22 cellular contexts compared by ENCODE assay signal in the genomic region with DNA sequence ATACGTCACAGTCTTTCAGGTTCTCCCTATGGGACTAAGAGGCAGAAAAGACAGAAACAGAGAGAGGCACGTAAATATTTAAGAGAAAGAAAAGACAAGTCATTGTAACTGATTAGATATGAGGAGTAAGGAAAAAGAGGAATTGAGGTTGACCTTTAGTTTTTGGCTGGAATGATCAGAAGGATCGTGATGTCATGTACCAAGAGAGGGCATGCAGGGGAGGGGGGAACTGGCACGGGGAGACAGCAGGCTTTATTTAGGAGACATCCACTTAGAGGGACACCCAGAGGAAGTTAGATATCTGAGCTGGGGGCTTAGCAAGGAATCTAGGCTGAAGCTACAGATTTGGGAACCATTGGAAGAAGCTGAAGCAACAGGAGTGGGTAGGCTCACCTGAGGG. TPM values are rescaled to one million over a fixed set of nuclear protein-coding genes. Genes with fewer than 3 reads are reported as not detected.
DNase-seq lines count a peak whose midpoint lies in the region; ATAC-seq, FAIRE-seq and TF ChIP-seq lines count a peak whose summit lies in the region.
"Had no signal": no experiment of that assay in that cellular context is flagged by ENCODE, and none has a peak within 500 bp of the region (broad histone marks: within the 10 kb centered on the region; RNA-seq: fewer than 3 reads in every experiment).

No MANE protein-coding gene starts in this region.

- DNase-seq in GM23338 (ENCODE audit: low spot score), result no peak
- DNase-seq in OCI-M1 (lab: John Stamatoyannopoulos, UW), result peak; percentile 22
- DNase-seq in H1 (ENCODE audit: low read depth in 1 of 2, low spot score in 2 of 2), result no peak
- DNase-seq in neural progenitor cell (ENCODE audit: low spot score), result no peak
- no peak for DNase-seq in NCI-H2227 treated with DMSO at 0.1 percent for 48 hours (lab: John Stamatoyannopoulos, UW)
- no peak for DNase-seq in activated T-cell treated with anti-CD3 and anti-CD28 coated beads, Interleukin-2, amount 50 U/mL, for 72 hours
- DNase-seq in hepatocyte (ENCODE audit: low spot score), result no peak
- DNase-seq: CD8-positive, alpha-beta T cell; COR-L47; DMS153; DMS79 treated with DMSO at 0.1 percent for 48 hours; EL had no signal

- CTCF ChIA-PET in H1 (lab: Charles Lee; ENCODE audit: partially characterized antibody), result interaction anchor here (0.7 to 2.6 kb wide), 3 partner anchors 11 to 125 kb away, joined by 3 to 9 read pairs (median 3); no protein-coding TSS in a partner anchor

- no peaks in the 10 kb centered on the region for H4K20me1 ChIP-seq in GM23338 (replicated peaks; ENCODE audit: insufficient read depth)
- no peaks in the 10 kb centered on the region for H4K20me1 ChIP-seq in H1 (replicated peaks in 1 of 2; ENCODE audit: control insufficient read depth in 1 of 2, insufficient read depth in 2 of 2, low read length in 2 of 2)
- H4K20me1 ChIP-seq in neural progenitor cell (ENCODE audit: low read depth), result no peaks in the 10 kb centered on the region
- no peaks in the 10 kb centered on the region for H4K20me1 ChIP-seq in hepatocyte (ENCODE audit: insufficient read depth, poor library complexity, severe bottlenecking)

- no peak overlapping the region for H3K27ac Mint-ChIP-seq in GM23338
- H3K27ac Mint-ChIP-seq in neural progenitor cell, result no peak overlapping the region
- H3K27ac Mint-ChIP-seq in activated T-cell treated with anti-CD3 and anti-CD28 coated beads, Interleukin-2, amount 50 U/mL, for 72 hours, result no peak overlapping the region
- H3K27ac Mint-ChIP-seq: CD14-positive monocyte; CD8-positive, alpha-beta T cell had no signal

- H3F3A ChIP-seq in GM23338 (replicated peaks; ENCODE audit: low read depth), result peaks cover 5% of the 10 kb centered on the region
- no peaks in the 10 kb centered on the region for H3F3A ChIP-seq in neural progenitor cell (ENCODE audit: low read depth)

- H3K9ac ChIP-seq in H1 (replicated peaks in 1 of 4; ENCODE audit: extremely low read depth in 1 of 4, low read depth in 3 of 4, low read length in 3 of 4), result no peak overlapping the region
- H3K9ac ChIP-seq in neural progenitor cell, result no peak overlapping the region

- H2BK12ac ChIP-seq in H1 (ENCODE audit: low read depth, low read length), result 0 out of 2 replicates have a peak overlapping the region, but pooled peaks have one; percentile 39

- no peak for FAIRE-seq in H1 (lab: Jason Lieb, UNC)
- FAIRE-seq: A549, D721Med, G401.6, GM12891, H54, HTR-8/SVneo had no signal

- H3K4me3 Mint-ChIP-seq in GM23338 (no peak overlapping the region), neural progenitor cell (no peak overlapping the region)
- H3K4me3 Mint-ChIP-seq in activated T-cell treated with anti-CD3 and anti-CD28 coated beads, Interleukin-2, amount 50 U/mL, for 72 hours, result no peak overlapping the region
- H3K4me3 Mint-ChIP-seq: CD14-positive monocyte; CD8-positive, alpha-beta T cell had no signal

- H4K5ac ChIP-seq in H1 (ENCODE audit: insufficient read length, low read depth, low read length), result no peak overlapping the region

- ATAC-seq in GM23338 (no peak), GM21390 (IDR thresholded peaks at IDR 0.05; ENCODE audit: unreplicated experiment) (no peak)
- ATAC-seq in activated T-cell treated with anti-CD3 and anti-CD28 coated beads, Interleukin-2, amount 50 U/mL, for 72 hours (replicated peaks in 1 of 2), result no peak
- ATAC-seq: A549; CD8-positive, alpha-beta T cell; HCT116 had no signal

- H2BK15ac ChIP-seq in H1 (ENCODE audit: low read length), result no peak overlapping the region

- peak overlapping the region; percentile 18 for H3K23ac ChIP-seq in H1 (ENCODE audit: insufficient read length)

- H3K4me3 ChIP-seq in GM23338 (no peak overlapping the region), H1 (ENCODE audit: extremely low read depth in 1 of 4, insufficient read depth in 2 of 4, low read depth in 3 of 4, low read length in 4 of 4) (no peak overlapping the region), neural progenitor cell (no peak overlapping the region), hepatocyte (no peak overlapping the region)
- H3K4me3 ChIP-seq: A549 had no signal

- H3K9me3 Mint-ChIP-seq in GM23338 (no peaks in the 10 kb centered on the region), neural progenitor cell (no peaks in the 10 kb centered on the region)
- no peaks in the 10 kb centered on the region for H3K9me3 Mint-ChIP-seq in activated T-cell treated with anti-CD3 and anti-CD28 coated beads, Interleukin-2, amount 50 U/mL, for 72 hours
- H3K9me3 Mint-ChIP-seq: CD14-positive monocyte; CD8-positive, alpha-beta T cell had no signal

- H2BK5ac ChIP-seq in H1 (ENCODE audit: low read depth, low read length), result no peak overlapping the region

- H3K56ac ChIP-seq in H1 (replicated peaks; ENCODE audit: insufficient read length, low read depth, low read length), result no peak overlapping the region

- peak overlapping the region; percentile 53; the same call in 1 of the 2 replicates for H2AFZ ChIP-seq in GM23338
- no peak overlapping the region for H2AFZ ChIP-seq in H1 (ENCODE audit: low read length)
- peak overlapping the region; percentile 18 for H2AFZ ChIP-seq in neural progenitor cell (replicated peaks)
- no peak overlapping the region for H2AFZ ChIP-seq in hepatocyte

- no peak for TF ChIP-seq EP300 in H1 (IDR thresholded peaks at IDR 0.05; ENCODE audit: borderline replicate concordance in 1 of 2, low read depth in 2 of 2, low read length in 2 of 2)

- peaks cover 3% of the 10 kb centered on the region for H3K27me3 Mint-ChIP-seq in GM23338 (ENCODE audit: insufficient read depth, low read depth, poor library complexity)
- peaks cover 7% of the 10 kb centered on the region for H3K27me3 Mint-ChIP-seq in neural progenitor cell (ENCODE audit: insufficient read depth, low read depth)
- H3K27me3 Mint-ChIP-seq in activated T-cell treated with anti-CD3 and anti-CD28 coated beads, Interleukin-2, amount 50 U/mL, for 72 hours (ENCODE audit: low read depth), result peaks cover 30% of the 10 kb centered on the region

- peaks cover 6% of the 10 kb centered on the region; the same call in 1 of the 2 replicates for H3K9me2 ChIP-seq in GM23338 (ENCODE audit: insufficient read depth)
- no peaks in the 10 kb centered on the region for H3K9me2 ChIP-seq in hepatocyte (replicated peaks; ENCODE audit: insufficient read depth)

- TF ChIP-seq RAD21 in H1 (IDR thresholded peaks at IDR 0.05 in 1 of 2, conservative IDR thresholded peaks at IDR 0.05 in 1 of 2; ENCODE audit: low read depth in 2 of 2, low read length in 2 of 2), result no peak

- no peak for TF ChIP-seq POLR2A in H1 (IDR thresholded peaks at IDR 0.05; ENCODE audit: control extremely low read depth in 1 of 2, low read depth in 2 of 2, low read length in 2 of 2)

- no peak overlapping the region for H2AK5ac ChIP-seq in H1 (ENCODE audit: low read depth, low read length)

- H3K4me1 Mint-ChIP-seq in GM23338 (peaks cover 9% of the 10 kb centered on the region; the same call in 2 of the 3 replicates), neural progenitor cell (no peaks in the 10 kb centered on the region)
- H3K4me1 Mint-ChIP-seq in activated T-cell treated with anti-CD3 and anti-CD28 coated beads, Interleukin-2, amount 50 U/mL, for 72 hours (ENCODE audit: low read depth), result peaks cover 11% of the 10 kb centered on the region

- H3K4me2 ChIP-seq in GM23338 (no peak overlapping the region), H1 (ENCODE audit: insufficient read depth in 1 of 2, low read depth in 2 of 2, low read length in 2 of 2) (no peak overlapping the region), neural progenitor cell (no peak overlapping the region), hepatocyte (no peak overlapping the region)
- H3K4me2 ChIP-seq: A549 had no signal

- H4K91ac ChIP-seq in H1 (replicated peaks; ENCODE audit: insufficient read length, low read length), result no peak overlapping the region

- no peaks in the 10 kb centered on the region for H3K79me1 ChIP-seq in H1 (ENCODE audit: low read depth, low read length)

- no peak overlapping the region for H3K14ac ChIP-seq in H1 (ENCODE audit: insufficient read length)

- H3K27ac ChIP-seq in GM23338 (ENCODE audit: low read depth) (no peak overlapping the region), H1 (ENCODE audit: low read depth, low read length) (no peak overlapping the region), neural progenitor cell (no peak overlapping the region), hepatocyte (no peak overlapping the region)
- H3K27ac ChIP-seq: A549 had no signal

- no peaks in the 10 kb centered on the region for H3K36me3 ChIP-seq in GM23338 (ENCODE audit: insufficient read depth)
- no peaks in the 10 kb centered on the region for H3K36me3 ChIP-seq in H1 (ENCODE audit: control insufficient read depth in 2 of 4, insufficient read depth in 4 of 4, low read length in 3 of 4)
- H3K36me3 ChIP-seq in neural progenitor cell, result no peaks in the 10 kb centered on the region
- no peaks in the 10 kb centered on the region for H3K36me3 ChIP-seq in hepatocyte (replicated peaks; ENCODE audit: insufficient read depth, low read depth)

- POLR2A ChIA-PET in H1 (lab: Charles Lee; ENCODE audit: partially characterized antibody), result interaction anchor here (1.7 kb wide), 1 partner anchor 11 kb away, joined by 6 read pairs; the partner anchor contains the start of gene EIF4EBP2

- H3K4me1 ChIP-seq in GM23338 (ENCODE audit: insufficient read depth), result no peaks in the 10 kb centered on the region
- H3K4me1 ChIP-seq in H1 (replicated peaks in 1 of 4; ENCODE audit: control insufficient read depth in 3 of 4, insufficient read depth in 4 of 4, low read length in 3 of 4), result no peaks in the 10 kb centered on the region
- no peaks in the 10 kb centered on the region for H3K4me1 ChIP-seq in neural progenitor cell
- peaks cover 2% of the 10 kb centered on the region for H3K4me1 ChIP-seq in hepatocyte (ENCODE audit: insufficient read depth)
- H3K4me1 ChIP-seq: A549 had no signal

- no peak overlapping the region for H3K18ac ChIP-seq in H1 (ENCODE audit: extremely low read depth, low read length)

- H3K79me2 ChIP-seq in GM23338 (replicated peaks; ENCODE audit: insufficient read depth) (no peaks in the 10 kb centered on the region), H1 (ENCODE audit: control insufficient read depth in 1 of 2, insufficient read depth in 2 of 2, low read length in 2 of 2) (no peaks in the 10 kb centered on the region), neural progenitor cell (ENCODE audit: low read depth) (no peaks in the 10 kb centered on the region), hepatocyte (no peaks in the 10 kb centered on the region)

- no peak overlapping the region for H2BK120ac ChIP-seq in H1 (replicated peaks; ENCODE audit: low read depth, low read length)

- no peak overlapping the region for H4K8ac ChIP-seq in H1 (ENCODE audit: extremely low read depth, insufficient read depth, low read length)

- no peaks in the 10 kb centered on the region for H3K23me2 ChIP-seq in H1 (ENCODE audit: low read depth, low read length)

- H3K4ac ChIP-seq in H1 (replicated peaks; ENCODE audit: insufficient read length, low read depth, low read length), result no peak overlapping the region

- TF ChIP-seq CTCF in GM23338 (conservative IDR thresholded peaks at IDR 0.05; ENCODE audit: low read depth in 2 of 2) (no peak), H1 (IDR thresholded peaks at IDR 0.05; ENCODE audit: control extremely low read depth in 1 of 3, insufficient read depth in 1 of 3, low read depth in 1 of 3, low read length in 3 of 3) (no peak), neural progenitor cell (IDR thresholded peaks at IDR 0.05) (no peak), hepatocyte (IDR thresholded peaks at IDR 0.05; ENCODE audit: poor library complexity) (no peak)

- 82% methylated on average over 4 of the region's 4 CpGs; no CpG with 5 or more reads in 1 of the 2 experiments for WGBS in H1 (ENCODE audit: extremely low coverage in 1 of 2, insufficient coverage in 1 of 2, insufficient read length in 1 of 2, insufficient replicate concordance in 2 of 2, low coverage in 1 of 2, low lambda C conversion rate in 2 of 2, missing lambda C conversion rate in 1 of 2), 2 experiments
- 56% methylated on average over 4 of the region's 4 CpGs for WGBS in hepatocyte (ENCODE audit: low lambda C conversion rate, missing lambda C conversion rate)

- H3K9me3 ChIP-seq in H1 (ENCODE audit: insufficient read depth in 2 of 2, low read depth in 1 of 2, low read length in 1 of 2) (no peaks in the 10 kb centered on the region), neural progenitor cell (ENCODE audit: low read depth) (no peaks in the 10 kb centered on the region), hepatocyte (ENCODE audit: low read depth) (no peaks in the 10 kb centered on the region)
- H3K9me3 ChIP-seq: A549 had no signal

- no peaks in the 10 kb centered on the region for H3K36me3 Mint-ChIP-seq in GM23338 (ENCODE audit: low read depth)
- H3K36me3 Mint-ChIP-seq in neural progenitor cell, result no peaks in the 10 kb centered on the region
- no peaks in the 10 kb centered on the region for H3K36me3 Mint-ChIP-seq in activated T-cell treated with anti-CD3 and anti-CD28 coated beads, Interleukin-2, amount 50 U/mL, for 72 hours (ENCODE audit: insufficient read depth in 2 of 2)
- H3K36me3 Mint-ChIP-seq: CD14-positive monocyte; CD8-positive, alpha-beta T cell had no signal

- H2BK20ac ChIP-seq in H1 (ENCODE audit: low read length), result no peak overlapping the region

- H3K27me3 ChIP-seq in GM23338 (ENCODE audit: insufficient read depth), result no peaks in the 10 kb centered on the region
- H3K27me3 ChIP-seq in H1 (replicated peaks in 1 of 4; ENCODE audit: control insufficient read depth in 3 of 4, extremely low read depth in 1 of 4, insufficient read depth in 3 of 4, low read length in 3 of 4), result no peaks in the 10 kb centered on the region
- H3K27me3 ChIP-seq in neural progenitor cell, result no peaks in the 10 kb centered on the region
- H3K27me3 ChIP-seq in hepatocyte, result no peaks in the 10 kb centered on the region

RNA-seq across cellular contexts. Expression of gene LRRC20, which starts 9.2 kb away (rescaled TPM):
- total RNA-seq in GM23338 (2014; rRNA removed; shearing (Covaris generic)), result 43.3 and 43.9 TPM in 2 replicates
- polyA plus RNA-seq in GM23338 (2016; fragmentation: Nextera tagmentation; extraction: Ambion mirVana) (5.9 and 7.1 TPM in 2 replicates), H1 (2011; rRNA removed) (44.5 and 60.2 TPM in 2 replicates), hepatocyte (3.0 and 4.0 TPM in 2 replicates)
- total RNA-seq in H1 (2021; fragmentation: NEBNext Ultra II Directional; extraction: Animal tissue kit (Norgen Biotek cat#: 25700)), result 25.2 and 27.1 TPM in 2 replicates
- polyA plus RNA-seq in H1 (2011; cell fraction: cytosol; rRNA removed), result 53.4 TPM
- 53.4 TPM for polyA plus RNA-seq in H1 (2011; cell fraction: nucleus; rRNA removed)
- polyA plus RNA-seq in H1 (2012, experiment 1 of 2), result 16.3 to 31.8 TPM (median 25.4 TPM) in 4 replicates
- polyA plus RNA-seq in H1 (2012, experiment 2 of 2), result 30.6 TPM
- polyA plus RNA-seq in H1 (2013, experiment 1 of 2), result 20.2 TPM
- polyA plus RNA-seq in H1 (2013, experiment 2 of 2), result 21.7 TPM
- 40.6 and 44.5 TPM in 2 replicates for polyA minus RNA-seq in H1 (2011; rRNA and poly(A)+ RNA removed)
- polyA minus RNA-seq in H1 (2011; cell fraction: cytosol; rRNA and poly(A)+ RNA removed), result 12.9 TPM
- 17.2 TPM for polyA minus RNA-seq in H1 (2011; cell fraction: nucleus; rRNA and poly(A)+ RNA removed)
- total RNA-seq in neural progenitor cell (ENCODE audit: low replicate concordance) (19.0 and 44.9 TPM in 2 replicates), hepatocyte (7.2 and 8.2 TPM in 2 replicates)
- total RNA-seq in activated T-cell treated with anti-CD3 and anti-CD28 coated beads, Interleukin-2, amount 50 U/mL, for 72 hours, result 1 to 10 TPM; 3.6 to 5.8 TPM

RNA-seq across cellular contexts. Expression of gene EIF4EBP2, which starts 12.3 kb away (rescaled TPM):
- 131 and 138 TPM in 2 replicates for total RNA-seq in GM23338 (2014; rRNA removed; shearing (Covaris generic))
- polyA plus RNA-seq in GM23338 (2016; fragmentation: Nextera tagmentation; extraction: Ambion mirVana) (40.5 and 42.0 TPM in 2 replicates), H1 (2011; rRNA removed) (39.8 and 55.3 TPM in 2 replicates), hepatocyte (37.4 and 43.1 TPM in 2 replicates)
- 138 and 144 TPM in 2 replicates for total RNA-seq in H1 (2021; fragmentation: NEBNext Ultra II Directional; extraction: Animal tissue kit (Norgen Biotek cat#: 25700))
- polyA plus RNA-seq in H1 (2011; cell fraction: cytosol; rRNA removed), result 52.3 TPM
- 21.0 TPM for polyA plus RNA-seq in H1 (2011; cell fraction: nucleus; rRNA removed)
- polyA plus RNA-seq in H1 (2012, experiment 1 of 2), result 53.7 to 103 TPM (median 70.1 TPM) in 4 replicates
- polyA plus RNA-seq in H1 (2012, experiment 2 of 2), result 48.9 TPM
- polyA plus RNA-seq in H1 (2013, experiment 1 of 2), result 91.9 TPM
- 93.4 TPM for polyA plus RNA-seq in H1 (2013, experiment 2 of 2)
- polyA minus RNA-seq in H1 (2011; rRNA and poly(A)+ RNA removed), result 97.9 and 109 TPM in 2 replicates
- 67.6 TPM for polyA minus RNA-seq in H1 (2011; cell fraction: cytosol; rRNA and poly(A)+ RNA removed)
- polyA minus RNA-seq in H1 (2011; cell fraction: nucleus; rRNA and poly(A)+ RNA removed), result 38.6 TPM
- total RNA-seq in neural progenitor cell (ENCODE audit: low replicate concordance) (110 and 122 TPM in 2 replicates), hepatocyte (75.1 and 77.1 TPM in 2 replicates)
- 10 to 100 TPM; 23.6 to 24.3 TPM for total RNA-seq in activated T-cell treated with anti-CD3 and anti-CD28 coated beads, Interleukin-2, amount 50 U/mL, for 72 hours

RNA-seq across cellular contexts. Expression of gene NODAL, which starts 49.8 kb away (rescaled TPM):
- total RNA-seq in GM23338 (2014; rRNA removed; shearing (Covaris generic)), result 28.4 and 29.9 TPM in 2 replicates
- 11.2 and 12.0 TPM in 2 replicates for polyA plus RNA-seq in GM23338 (2016; fragmentation: Nextera tagmentation; extraction: Ambion mirVana)
- 6.3 and 7.3 TPM in 2 replicates for total RNA-seq in H1 (2021; fragmentation: NEBNext Ultra II Directional; extraction: Animal tissue kit (Norgen Biotek cat#: 25700))
- polyA plus RNA-seq in H1 (2011; rRNA removed), result 2.0 and 5.0 TPM in 2 replicates
- polyA plus RNA-seq in H1 (2011; cell fraction: cytosol; rRNA removed), result 4.8 TPM
- 3.7 TPM for polyA plus RNA-seq in H1 (2011; cell fraction: nucleus; rRNA removed)
- polyA plus RNA-seq in H1 (2012, experiment 1 of 2), result 2.3 to 2.6 TPM (median 2.5 TPM) in 4 replicates
- 2.1 TPM for polyA plus RNA-seq in H1 (2012, experiment 2 of 2)
- 25.4 TPM for polyA plus RNA-seq in H1 (2013, experiment 1 of 2)
- polyA plus RNA-seq in H1 (2013, experiment 2 of 2), result 29.4 TPM
- 2.7 and 6.4 TPM in 2 replicates for polyA minus RNA-seq in H1 (2011; rRNA and poly(A)+ RNA removed)
- 2.6 TPM for polyA minus RNA-seq in H1 (2011; cell fraction: cytosol; rRNA and poly(A)+ RNA removed)
- polyA minus RNA-seq in H1 (2011; cell fraction: nucleus; rRNA and poly(A)+ RNA removed), result 1.2 TPM
- not detected in 2 replicates for total RNA-seq in neural progenitor cell (ENCODE audit: low replicate concordance)
- not detected for total RNA-seq in activated T-cell treated with anti-CD3 and anti-CD28 coated beads, Interleukin-2, amount 50 U/mL, for 72 hours
- not detected in 2 replicates for total RNA-seq in hepatocyte
- polyA plus RNA-seq in hepatocyte, result not detected in 2 replicates
- total RNA-seq: CD8-positive, alpha-beta T cell had no signal
- polyA plus RNA-seq: A549, BJ, CD14-positive monocyte had no signal

Comparison
In these comparisons a context has a peak if more than half of its experiments do, and no peak if none do; other contexts are left out.
1. H2AFZ ChIP-seq: peak in GM23338 (single experiment) and neural progenitor cell (single experiment); none in H1 (single experiment) and hepatocyte (single experiment).